Comparison of ENCODE assay signal across 1 cellular context in the genomic region with DNA sequence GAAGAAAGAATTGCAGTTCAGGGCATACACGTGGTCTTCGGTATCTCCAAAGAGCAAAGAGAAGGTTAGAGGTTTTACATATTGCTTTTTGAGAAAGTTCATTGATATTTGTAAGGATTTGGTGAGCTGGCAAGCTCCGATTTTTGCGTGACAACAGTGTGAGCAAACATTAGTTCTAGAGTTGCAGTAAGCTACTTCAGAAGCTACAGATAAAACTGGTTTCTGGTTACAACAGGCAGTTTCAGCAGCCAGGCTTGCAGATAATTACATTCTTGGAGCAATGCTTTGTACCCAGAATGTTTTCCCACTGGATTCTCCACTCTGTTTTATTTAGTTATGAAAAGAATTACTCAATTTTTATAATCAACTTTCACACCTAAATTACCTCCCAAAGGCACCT.
TF ChIP-seq lines count a peak whose summit lies in the region.

No MANE protein-coding gene starts in this region.

TF ChIP-seq in HEK293, 187 proteins besides CTCF, POLR2A, EP300 and RAD21 (continued from another document and continues in another):
- no peak for TF ChIP-seq PRDM2 (tag by site-specific recombination; IDR thresholded peaks at IDR 0.05; ENCODE audit: borderline replicate concordance)
- no peak for TF ChIP-seq GLI2 (tag by site-specific recombination; IDR thresholded peaks at IDR 0.05; ENCODE audit: borderline replicate concordance, low read depth)
- TF ChIP-seq, protein P1, sequence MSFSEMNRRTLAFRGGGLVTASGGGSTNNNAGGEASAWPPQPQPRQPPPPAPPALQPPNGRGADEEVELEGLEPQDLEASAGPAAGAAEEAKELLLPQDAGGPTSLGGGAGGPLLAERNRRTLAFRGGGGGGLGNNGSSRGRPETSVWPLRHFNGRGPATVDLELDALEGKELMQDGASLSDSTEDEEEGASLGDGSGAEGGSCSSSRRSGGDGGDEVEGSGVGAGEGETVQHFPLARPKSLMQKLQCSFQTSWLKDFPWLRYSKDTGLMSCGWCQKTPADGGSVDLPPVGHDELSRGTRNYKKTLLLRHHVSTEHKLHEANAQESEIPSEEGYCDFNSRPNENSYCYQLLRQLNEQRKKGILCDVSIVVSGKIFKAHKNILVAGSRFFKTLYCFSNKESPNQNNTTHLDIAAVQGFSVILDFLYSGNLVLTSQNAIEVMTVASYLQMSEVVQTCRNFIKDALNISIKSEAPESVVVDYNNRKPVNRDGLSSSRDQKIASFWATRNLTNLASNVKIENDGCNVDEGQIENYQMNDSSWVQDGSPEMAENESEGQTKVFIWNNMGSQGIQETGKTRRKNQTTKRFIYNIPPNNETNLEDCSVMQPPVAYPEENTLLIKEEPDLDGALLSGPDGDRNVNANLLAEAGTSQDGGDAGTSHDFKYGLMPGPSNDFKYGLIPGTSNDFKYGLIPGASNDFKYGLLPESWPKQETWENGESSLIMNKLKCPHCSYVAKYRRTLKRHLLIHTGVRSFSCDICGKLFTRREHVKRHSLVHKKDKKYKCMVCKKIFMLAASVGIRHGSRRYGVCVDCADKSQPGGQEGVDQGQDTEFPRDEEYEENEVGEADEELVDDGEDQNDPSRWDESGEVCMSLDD (tag by site-specific recombination; IDR thresholded peaks at IDR 0.05), result no peak
- no peak for TF ChIP-seq ZNF416 (tag by site-specific recombination; IDR thresholded peaks at IDR 0.05)
- TF ChIP-seq ZNF670 (tag by site-specific recombination; IDR thresholded peaks at IDR 0.05; ENCODE audit: low read depth), result no peak
- no peak for TF ChIP-seq ZNF571 (tag by site-specific recombination; IDR thresholded peaks at IDR 0.05)
- no peak for TF ChIP-seq KLF10 (tag by site-specific recombination; IDR thresholded peaks at IDR 0.05)
- TF ChIP-seq, protein P2, sequence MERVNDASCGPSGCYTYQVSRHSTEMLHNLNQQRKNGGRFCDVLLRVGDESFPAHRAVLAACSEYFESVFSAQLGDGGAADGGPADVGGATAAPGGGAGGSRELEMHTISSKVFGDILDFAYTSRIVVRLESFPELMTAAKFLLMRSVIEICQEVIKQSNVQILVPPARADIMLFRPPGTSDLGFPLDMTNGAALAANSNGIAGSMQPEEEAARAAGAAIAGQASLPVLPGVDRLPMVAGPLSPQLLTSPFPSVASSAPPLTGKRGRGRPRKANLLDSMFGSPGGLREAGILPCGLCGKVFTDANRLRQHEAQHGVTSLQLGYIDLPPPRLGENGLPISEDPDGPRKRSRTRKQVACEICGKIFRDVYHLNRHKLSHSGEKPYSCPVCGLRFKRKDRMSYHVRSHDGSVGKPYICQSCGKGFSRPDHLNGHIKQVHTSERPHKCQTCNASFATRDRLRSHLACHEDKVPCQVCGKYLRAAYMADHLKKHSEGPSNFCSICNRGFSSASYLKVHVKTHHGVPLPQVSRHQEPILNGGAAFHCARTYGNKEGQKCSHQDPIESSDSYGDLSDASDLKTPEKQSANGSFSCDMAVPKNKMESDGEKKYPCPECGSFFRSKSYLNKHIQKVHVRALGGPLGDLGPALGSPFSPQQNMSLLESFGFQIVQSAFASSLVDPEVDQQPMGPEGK (tag by site-specific recombination; IDR thresholded peaks at IDR 0.05), result no peak
- TF ChIP-seq ZNF146 (tag by site-specific recombination; IDR thresholded peaks at IDR 0.05), result no peak
- TF ChIP-seq ZBTB7A (tag by site-specific recombination; IDR thresholded peaks at IDR 0.05; ENCODE audit: low read depth), result no peak
- TF ChIP-seq, protein P3, sequence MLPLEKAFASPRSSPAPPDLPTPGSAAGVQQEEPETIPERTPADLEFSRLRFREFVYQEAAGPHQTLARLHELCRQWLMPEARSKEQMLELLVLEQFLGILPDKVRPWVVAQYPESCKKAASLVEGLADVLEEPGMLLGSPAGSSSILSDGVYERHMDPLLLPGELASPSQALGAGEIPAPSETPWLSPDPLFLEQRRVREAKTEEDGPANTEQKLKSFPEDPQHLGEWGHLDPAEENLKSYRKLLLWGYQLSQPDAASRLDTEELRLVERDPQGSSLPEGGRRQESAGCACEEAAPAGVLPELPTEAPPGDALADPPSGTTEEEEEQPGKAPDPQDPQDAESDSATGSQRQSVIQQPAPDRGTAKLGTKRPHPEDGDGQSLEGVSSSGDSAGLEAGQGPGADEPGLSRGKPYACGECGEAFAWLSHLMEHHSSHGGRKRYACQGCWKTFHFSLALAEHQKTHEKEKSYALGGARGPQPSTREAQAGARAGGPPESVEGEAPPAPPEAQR (tag by site-specific recombination; IDR thresholded peaks at IDR 0.05), result no peak
- no peak for TF ChIP-seq ZNF426 (tag by site-specific recombination; IDR thresholded peaks at IDR 0.05)
- 0 out of 2 replicates have a peak, but pooled peaks have one; percentile 60 for TF ChIP-seq ZBTB1 (tag by site-specific recombination; IDR thresholded peaks at IDR 0.05)
- no peak for TF ChIP-seq ZFP37 (tag by site-specific recombination; IDR thresholded peaks at IDR 0.05)
- TF ChIP-seq ZNF473 (tag by site-specific recombination; IDR thresholded peaks at IDR 0.05), result no peak
- TF ChIP-seq ZNF830 (tag by site-specific recombination; IDR thresholded peaks at IDR 0.05; ENCODE audit: low read depth), result no peak
- no peak for TF ChIP-seq ZNF777 (tag by site-specific recombination; IDR thresholded peaks at IDR 0.05; ENCODE audit: borderline replicate concordance)
- TF ChIP-seq ZNF121 (tag by site-specific recombination; IDR thresholded peaks at IDR 0.05), result no peak
- TF ChIP-seq GLIS1 (tag by site-specific recombination; IDR thresholded peaks at IDR 0.05), result no peak
- TF ChIP-seq WT1 (tag by site-specific recombination; IDR thresholded peaks at IDR 0.05), result no peak
- TF ChIP-seq, protein P4, sequence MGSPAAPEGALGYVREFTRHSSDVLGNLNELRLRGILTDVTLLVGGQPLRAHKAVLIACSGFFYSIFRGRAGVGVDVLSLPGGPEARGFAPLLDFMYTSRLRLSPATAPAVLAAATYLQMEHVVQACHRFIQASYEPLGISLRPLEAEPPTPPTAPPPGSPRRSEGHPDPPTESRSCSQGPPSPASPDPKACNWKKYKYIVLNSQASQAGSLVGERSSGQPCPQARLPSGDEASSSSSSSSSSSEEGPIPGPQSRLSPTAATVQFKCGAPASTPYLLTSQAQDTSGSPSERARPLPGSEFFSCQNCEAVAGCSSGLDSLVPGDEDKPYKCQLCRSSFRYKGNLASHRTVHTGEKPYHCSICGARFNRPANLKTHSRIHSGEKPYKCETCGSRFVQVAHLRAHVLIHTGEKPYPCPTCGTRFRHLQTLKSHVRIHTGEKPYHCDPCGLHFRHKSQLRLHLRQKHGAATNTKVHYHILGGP (tag by site-specific recombination; IDR thresholded peaks at IDR 0.05), result no peak
- no peak for TF ChIP-seq ZNF513 (tag by site-specific recombination; IDR thresholded peaks at IDR 0.05)
- TF ChIP-seq, protein P5, sequence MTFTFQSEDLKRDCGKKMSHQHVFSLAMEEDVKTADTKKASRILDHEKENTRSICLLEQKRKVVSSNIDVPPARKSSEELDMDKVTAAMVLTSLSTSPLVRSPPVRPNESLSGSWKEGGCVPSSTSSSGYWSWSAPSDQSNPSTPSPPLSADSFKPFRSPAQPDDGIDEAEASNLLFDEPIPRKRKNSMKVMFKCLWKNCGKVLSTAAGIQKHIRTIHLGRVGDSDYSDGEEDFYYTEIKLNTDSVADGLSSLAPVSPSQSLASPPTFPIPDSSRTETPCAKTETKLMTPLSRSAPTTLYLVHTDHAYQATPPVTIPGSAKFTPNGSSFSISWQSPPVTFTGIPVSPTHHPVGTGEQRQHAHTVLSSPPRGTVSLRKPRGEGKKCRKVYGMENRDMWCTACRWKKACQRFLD (tag by site-specific recombination; IDR thresholded peaks at IDR 0.05), result no peak
- no peak for TF ChIP-seq GFI1B (tag by site-specific recombination; IDR thresholded peaks at IDR 0.05)
- TF ChIP-seq ZSCAN23 (tag by site-specific recombination; IDR thresholded peaks at IDR 0.05), result no peak
- TF ChIP-seq ZNF354C (tag by site-specific recombination; IDR thresholded peaks at IDR 0.05; ENCODE audit: borderline replicate concordance, low read depth), result no peak
- TF ChIP-seq PRDM10 (tag by site-specific recombination; IDR thresholded peaks at IDR 0.05), result no peak
- TF ChIP-seq ZNF423 (tag by site-specific recombination; IDR thresholded peaks at IDR 0.05), result no peak
- TF ChIP-seq ZNF248 (tag by site-specific recombination; IDR thresholded peaks at IDR 0.05), result no peak
- peak; percentile 48; the same call in 1 of the 2 replicates for TF ChIP-seq ZNF629 (tag by site-specific recombination; IDR thresholded peaks at IDR 0.05)
- TF ChIP-seq HOXA7 (CRISPR knock-in tag; IDR thresholded peaks at IDR 0.05; ENCODE audit: borderline replicate concordance), result no peak
- no peak for TF ChIP-seq ZNF239 (tag by site-specific recombination; IDR thresholded peaks at IDR 0.05)
- peak; percentile 53; the same call in 1 of the 2 replicates for TF ChIP-seq TCF7L2 (IDR thresholded peaks at IDR 0.05; ENCODE audit: borderline replicate concordance, low read depth, low read length)
- peak; percentile 100 for TF ChIP-seq OSR2 (tag by site-specific recombination; IDR thresholded peaks at IDR 0.05)
- TF ChIP-seq ZNF23 (tag by site-specific recombination; IDR thresholded peaks at IDR 0.05; ENCODE audit: borderline replicate concordance), result no peak
- no peak for TF ChIP-seq ZNF791 (tag by site-specific recombination; IDR thresholded peaks at IDR 0.05)
